In the genomic region with DNA sequence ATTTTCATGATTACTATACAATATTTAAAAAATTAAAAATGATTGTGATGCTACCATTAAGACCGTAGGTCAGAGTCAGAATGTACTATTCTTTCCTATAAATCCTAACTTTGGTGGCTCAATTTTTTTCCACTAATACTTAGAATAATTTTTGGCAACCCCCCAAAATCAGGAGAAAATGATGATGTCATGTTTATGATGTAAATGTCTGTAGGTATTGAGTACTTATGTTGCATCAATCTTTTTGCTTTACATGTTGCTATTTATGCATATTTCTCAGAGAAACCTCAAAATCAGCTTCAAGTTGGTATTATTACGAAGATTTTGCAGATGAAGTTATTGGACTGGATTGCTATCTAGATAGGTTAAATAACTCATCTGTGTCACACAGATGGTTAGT, we compare ENCODE assay signal across 4 cellular contexts.
TF ChIP-seq lines count a peak whose summit lies in the region.

No MANE protein-coding gene starts in this region.

TF ChIP-seq in HepG2, 621 proteins besides CTCF, POLR2A, EP300 and RAD21:
- TF ChIP-seq ATF7 (IDR thresholded peaks at IDR 0.05): peak; percentile 92
- TF ChIP-seq ATF7 (CRISPR knock-in tag; IDR thresholded peaks at IDR 0.05): no peak
- TF ChIP-seq ZNF570 (CRISPR knock-in tag; IDR thresholded peaks at IDR 0.05; ENCODE audit: borderline replicate concordance): no peak
- TF ChIP-seq MAFG (CRISPR knock-in tag; IDR thresholded peaks at IDR 0.05): no peak
- no peak for TF ChIP-seq ZFP36L2 (CRISPR knock-in tag; IDR thresholded peaks at IDR 0.05)
- peak; percentile 11; the same call in 1 of the 2 replicates for TF ChIP-seq CREB1 (IDR thresholded peaks at IDR 0.05)
- TF ChIP-seq CREB1 (CRISPR knock-in tag; IDR thresholded peaks at IDR 0.05): no peak

TF ChIP-seq in HEK293, 187 proteins besides CTCF, POLR2A, EP300 and RAD21 (continues in another document):
- TF ChIP-seq ZBTB21 (tag by site-specific recombination; IDR thresholded peaks at IDR 0.05) (peak; percentile 54; the same call in 1 of the 2 replicates), ZBTB26 (tag by site-specific recombination; optimal IDR thresholded peaks at IDR 0.05) (no peak), ATF2 (tag by site-specific recombination; IDR thresholded peaks at IDR 0.05; ENCODE audit: low read depth) (peak; percentile 91), ZNF626 (tag by site-specific recombination; IDR thresholded peaks at IDR 0.05) (no peak), ZNF335 (tag by site-specific recombination; conservative IDR thresholded peaks at IDR 0.05) (0 out of 2 replicates have a peak, but pooled peaks have one; percentile 31), ZNF830 (tag by site-specific recombination; IDR thresholded peaks at IDR 0.05; ENCODE audit: low read depth) (no peak), KLF9 (tag by site-specific recombination; IDR thresholded peaks at IDR 0.05; ENCODE audit: low read depth) (no peak)

TF ChIP-seq in GM12878, 131 proteins besides CTCF, POLR2A, EP300 and RAD21:
- TF ChIP-seq POLR2AphosphoS2 (IDR thresholded peaks at IDR 0.05; ENCODE audit: low read depth, low read length) (no peak), ATF7 (IDR thresholded peaks at IDR 0.05; ENCODE audit: low read depth) (peak; percentile 56; the same call in 1 of the 2 replicates)

TF ChIP-seq in K562, 482 proteins besides CTCF, POLR2A, EP300 and RAD21:
- TF ChIP-seq TAF9B (IDR thresholded peaks at IDR 0.05; ENCODE audit: partially characterized antibody): no peak
- TF ChIP-seq HNRNPK (IDR thresholded peaks at IDR 0.05; ENCODE audit: low read depth, low read length, poor library complexity, severe bottlenecking): no peak
- TF ChIP-seq, protein P1, sequence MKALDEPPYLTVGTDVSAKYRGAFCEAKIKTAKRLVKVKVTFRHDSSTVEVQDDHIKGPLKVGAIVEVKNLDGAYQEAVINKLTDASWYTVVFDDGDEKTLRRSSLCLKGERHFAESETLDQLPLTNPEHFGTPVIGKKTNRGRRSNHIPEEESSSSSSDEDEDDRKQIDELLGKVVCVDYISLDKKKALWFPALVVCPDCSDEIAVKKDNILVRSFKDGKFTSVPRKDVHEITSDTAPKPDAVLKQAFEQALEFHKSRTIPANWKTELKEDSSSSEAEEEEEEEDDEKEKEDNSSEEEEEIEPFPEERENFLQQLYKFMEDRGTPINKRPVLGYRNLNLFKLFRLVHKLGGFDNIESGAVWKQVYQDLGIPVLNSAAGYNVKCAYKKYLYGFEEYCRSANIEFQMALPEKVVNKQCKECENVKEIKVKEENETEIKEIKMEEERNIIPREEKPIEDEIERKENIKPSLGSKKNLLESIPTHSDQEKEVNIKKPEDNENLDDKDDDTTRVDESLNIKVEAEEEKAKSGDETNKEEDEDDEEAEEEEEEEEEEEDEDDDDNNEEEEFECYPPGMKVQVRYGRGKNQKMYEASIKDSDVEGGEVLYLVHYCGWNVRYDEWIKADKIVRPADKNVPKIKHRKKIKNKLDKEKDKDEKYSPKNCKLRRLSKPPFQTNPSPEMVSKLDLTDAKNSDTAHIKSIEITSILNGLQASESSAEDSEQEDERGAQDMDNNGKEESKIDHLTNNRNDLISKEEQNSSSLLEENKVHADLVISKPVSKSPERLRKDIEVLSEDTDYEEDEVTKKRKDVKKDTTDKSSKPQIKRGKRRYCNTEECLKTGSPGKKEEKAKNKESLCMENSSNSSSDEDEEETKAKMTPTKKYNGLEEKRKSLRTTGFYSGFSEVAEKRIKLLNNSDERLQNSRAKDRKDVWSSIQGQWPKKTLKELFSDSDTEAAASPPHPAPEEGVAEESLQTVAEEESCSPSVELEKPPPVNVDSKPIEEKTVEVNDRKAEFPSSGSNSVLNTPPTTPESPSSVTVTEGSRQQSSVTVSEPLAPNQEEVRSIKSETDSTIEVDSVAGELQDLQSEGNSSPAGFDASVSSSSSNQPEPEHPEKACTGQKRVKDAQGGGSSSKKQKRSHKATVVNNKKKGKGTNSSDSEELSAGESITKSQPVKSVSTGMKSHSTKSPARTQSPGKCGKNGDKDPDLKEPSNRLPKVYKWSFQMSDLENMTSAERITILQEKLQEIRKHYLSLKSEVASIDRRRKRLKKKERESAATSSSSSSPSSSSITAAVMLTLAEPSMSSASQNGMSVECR (CRISPR knock-in tag; IDR thresholded peaks at IDR 0.05): no peak
- peak; percentile 31; the same call in 1 of the 2 replicates for TF ChIP-seq ATF3 (IDR thresholded peaks at IDR 0.05)
- no peak for TF ChIP-seq ATF3 (CRISPR knock-in tag; conservative IDR thresholded peaks at IDR 0.05)
- no peak for TF ChIP-seq CSDE1 (IDR thresholded peaks at IDR 0.05)
- TF ChIP-seq CHD4 (IDR thresholded peaks at IDR 0.05; ENCODE audit: insufficient read depth, insufficient replicate concordance, low read depth, low read length, poor library complexity, severe bottlenecking): no peak
